8 cellular contexts compared by ENCODE assay signal in the genomic region with DNA sequence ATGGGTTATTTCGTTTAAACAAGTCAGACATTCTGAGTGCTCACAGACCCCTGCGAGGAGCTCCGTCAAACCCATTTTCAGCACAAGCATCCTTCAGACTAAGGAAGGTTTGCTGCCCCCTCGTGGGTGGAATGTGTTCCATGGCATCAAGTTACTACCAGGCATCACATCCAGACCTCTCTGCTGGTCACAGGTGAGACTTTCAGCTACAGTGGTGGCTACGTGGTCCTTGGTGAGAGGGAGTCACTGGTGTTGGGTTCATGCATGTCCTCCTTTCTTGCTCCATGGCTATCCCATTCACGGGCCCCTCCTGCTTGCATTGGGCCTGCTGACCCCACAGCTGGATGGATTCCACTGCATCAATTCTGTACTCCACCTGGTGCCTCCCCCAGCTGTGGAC. TPM values are rescaled to one million over a fixed set of nuclear protein-coding genes. Genes with fewer than 3 reads are reported as not detected.
A peak's percentile ranks its signal among the peaks of the same experiment; 100 is the strongest.
DNase-seq lines count a peak whose midpoint lies in the region; ATAC-seq, FAIRE-seq and TF ChIP-seq lines count a peak whose summit lies in the region.

No MANE protein-coding gene starts in this region.

- intact Hi-C loops in heart left ventricle (cut with DNase I), result no loop called here

- no peaks in the 10 kb centered on the region for H3K36me3 Mint-ChIP-seq in activated naive CD4-positive, alpha-beta T cell treated with anti-CD3 and anti-CD28 coated beads, Interleukin-2, amount 10 ng/mL, durations not matched to agents 7 days and 5 days

- DNase-seq in D721Med (ENCODE audit: insufficient read length, low spot score) (no peak), SK-N-MC (ENCODE audit: low read depth, low spot score) (peak; percentile 1), heart left ventricle (peak in 4 of 5 donors; percentile 48 to 76 (median 65)), retinal pigment epithelial cell (ENCODE audit: low read depth) (peak; percentile 9)
- DNase-seq in activated naive CD4-positive, alpha-beta T cell treated with anti-CD3 and anti-CD28 coated beads, Interleukin-2, amount 10 ng/mL, durations not matched to agents 7 days and 5 days, result peak; percentile 84

- H3K4me3 ChIP-seq in SK-N-MC (no peak overlapping the region), heart left ventricle (no peak overlapping the region), retinal pigment epithelial cell (ENCODE audit: low read length) (no peak overlapping the region)

- H3K36me3 ChIP-seq in SK-N-MC (ENCODE audit: insufficient read depth, low read length) (no peaks in the 10 kb centered on the region), heart left ventricle (no peaks in the 10 kb centered on the region)

- TF ChIP-seq EP300 in Ishikawa (IDR thresholded peaks at IDR 0.05; ENCODE audit: borderline replicate concordance), result no peak

- TF ChIP-seq POLR2A in heart left ventricle (IDR thresholded peaks at IDR 0.05), result no peak

- ATAC-seq in heart left ventricle, result peak in 2 of 4 donors; percentile 55 to 57
- ATAC-seq in HG03432 (IDR thresholded peaks at IDR 0.05; ENCODE audit: unreplicated experiment), result no peak
- no peak for ATAC-seq in HG03045 (IDR thresholded peaks at IDR 0.05; ENCODE audit: unreplicated experiment)

- no peak overlapping the region for H3K27ac Mint-ChIP-seq in activated naive CD4-positive, alpha-beta T cell treated with anti-CD3 and anti-CD28 coated beads, Interleukin-2, amount 10 ng/mL, durations not matched to agents 7 days and 5 days

- H3K9me3 Mint-ChIP-seq in activated naive CD4-positive, alpha-beta T cell treated with anti-CD3 and anti-CD28 coated beads, Interleukin-2, amount 10 ng/mL, durations not matched to agents 7 days and 5 days, result no peaks in the 10 kb centered on the region

- WGBS in heart left ventricle, 4 donors, result 3 to 6% (median 4%) methylated on average over 5 to 6 of the region's 6 CpGs

- H3K4me1 ChIP-seq in heart left ventricle, result no peaks in the 10 kb centered on the region

- TF ChIP-seq RAD21 in Ishikawa (IDR thresholded peaks at IDR 0.05; ENCODE audit: low read depth), result peak; percentile 56

- H3K9ac ChIP-seq in SK-N-MC (ENCODE audit: insufficient read length), result no peak overlapping the region

- TF ChIP-seq CTCF in D721Med (IDR thresholded peaks at IDR 0.05; ENCODE audit: insufficient read depth, missing control alignments) (peak; percentile 70), heart left ventricle (IDR thresholded peaks at IDR 0.05) (peak; percentile 51 to 77 (median 69)), retinal pigment epithelial cell (conservative IDR thresholded peaks at IDR 0.05; ENCODE audit: low read depth, low read length) (peak; percentile 84)

- CTCF ChIA-PET in activated naive CD4-positive, alpha-beta T cell treated with anti-CD3 and anti-CD28 coated beads, Interleukin-2, amount 10 ng/mL, durations not matched to agents 7 days and 5 days (lab: Charles Lee), result interaction anchor here (0.9 to 3.3 kb wide), 18 partner anchors 9 to 126 kb away, joined by 3 to 16 read pairs (median 5); a partner anchor contains a TSS

- no peaks in the 10 kb centered on the region for H3K27me3 ChIP-seq in heart left ventricle

- no peak overlapping the region for H3K27ac ChIP-seq in SK-N-MC
- no peak overlapping the region for H3K27ac ChIP-seq in heart left ventricle

- no peak overlapping the region for H3K4me3 Mint-ChIP-seq in activated naive CD4-positive, alpha-beta T cell treated with anti-CD3 and anti-CD28 coated beads, Interleukin-2, amount 10 ng/mL, durations not matched to agents 7 days and 5 days

- peaks cover 27% of the 10 kb centered on the region for H3K27me3 Mint-ChIP-seq in activated naive CD4-positive, alpha-beta T cell treated with anti-CD3 and anti-CD28 coated beads, Interleukin-2, amount 10 ng/mL, durations not matched to agents 7 days and 5 days

- no peak for FAIRE-seq in D721Med (lab: Jason Lieb, UNC)

- H3K9me3 ChIP-seq in SK-N-MC (ENCODE audit: low read depth, low read length) (no peaks in the 10 kb centered on the region), heart left ventricle (no peaks in the 10 kb centered on the region)

- no peaks in the 10 kb centered on the region for H3K4me1 Mint-ChIP-seq in activated naive CD4-positive, alpha-beta T cell treated with anti-CD3 and anti-CD28 coated beads, Interleukin-2, amount 10 ng/mL, durations not matched to agents 7 days and 5 days

TF ChIP-seq in Ishikawa, 13 proteins besides CTCF, POLR2A, EP300 and RAD21:
- TF ChIP-seq TEAD4 (IDR thresholded peaks at IDR 0.05) (peak; percentile 99), ZBTB7A (IDR thresholded peaks at IDR 0.05; ENCODE audit: low read depth) (no peak)
TF ChIP-seq in Ishikawa: peak in this region for 1.

RNA-seq across cellular contexts. Expression of a gene that starts 9.1 kb away (rescaled TPM):
- total RNA-seq in heart left ventricle, result 10 to 100 TPM in 2 of 9 donors, 1 to 10 TPM in 7; 1.8 to 22.2 (median 3.9) TPM
- 1 to 10 TPM; 1.4 to 4.0 TPM for polyA plus RNA-seq in heart left ventricle

RNA-seq across cellular contexts. Expression of a gene that starts 14.8 kb away (rescaled TPM):
- total RNA-seq in heart left ventricle, result 10 to 100 TPM in 2 of 9 donors, 1 to 10 TPM in 6, under 1 TPM in 1; 0.83 to 43.6 (median 1.7) TPM
- 1 to 10 TPM; 1.2 to 2.7 TPM for polyA plus RNA-seq in heart left ventricle

RNA-seq across cellular contexts. Expression of a gene that starts 23.5 kb away (rescaled TPM):
- total RNA-seq in heart left ventricle, result 10 to 100 TPM in 1 of 9 donors, 1 to 10 TPM in 4, under 1 TPM in 4; 0.44 to 20.9 (median 1.3) TPM
- polyA plus RNA-seq in heart left ventricle, result 1 to 10 TPM; 1.0 to 1.7 TPM

RNA-seq across cellular contexts. Expression of a gene that starts 43.3 kb away (rescaled TPM):
- total RNA-seq in heart left ventricle, result 10 to 100 TPM in 2 of 9 donors, 1 to 10 TPM in 6, under 1 TPM in 1; 0.54 to 31.4 (median 3.8) TPM
- polyA plus RNA-seq in heart left ventricle, result 1 to 10 TPM; 1.3 to 3.7 TPM

RNA-seq across cellular contexts. Expression of a gene that starts 46.8 kb away (rescaled TPM):
- 10 to 100 TPM in 1 of 9 donors, 1 to 10 TPM in 6, under 1 TPM in 1, not detected in 1; 0.27 to 16.2 (median 1.5) TPM for total RNA-seq in heart left ventricle
- polyA plus RNA-seq in heart left ventricle, result 1 to 10 TPM in 1 of 2 donors, under 1 TPM in 1; 0.19 to 4.7 TPM
